Comparison of ENCODE assay signal across 11 cellular contexts in genomic region chr2:49028101-49028500, GRCh38.
DNase-seq lines count a peak whose midpoint lies in the region; ATAC-seq, FAIRE-seq and TF ChIP-seq lines count a peak whose summit lies in the region.
"Had no signal": no experiment of that assay in that cellular context is flagged by ENCODE, and none has a peak within 500 bp of the region (broad histone marks: within the 10 kb centered on the region; RNA-seq: fewer than 3 reads in every experiment).

No MANE protein-coding gene starts in this region.

- WGBS in esophagus squamous epithelium, 2 donors: 76 to 83% methylated on average over 3 of the region's 3 CpGs

- H3K27me3 ChIP-seq in breast epithelium (no peaks in the 10 kb centered on the region), esophagus squamous epithelium (no peaks in the 10 kb centered on the region)
- H3K27me3 ChIP-seq: brain microvascular endothelial cell, neutrophil had no signal

- intact Hi-C loops in kidney (cut with DNase I) (no loop called here), breast epithelium (cut with DNase I; ENCODE audit: low total_unique reads) (no loop called here), esophagus squamous epithelium (cut with DNase I) (no loop called here)

- H3K9me3 ChIP-seq in kidney (ENCODE audit: control insufficient read depth in 1 of 2, low read length in 2 of 2) (no peaks in the 10 kb centered on the region), breast epithelium (no peaks in the 10 kb centered on the region), esophagus squamous epithelium (no peaks in the 10 kb centered on the region)
- H3K9me3 ChIP-seq: neutrophil had no signal

- H3K36me3 ChIP-seq in kidney (ENCODE audit: control insufficient read depth in 1 of 2, insufficient read depth in 2 of 2, low read length in 2 of 2): no peaks in the 10 kb centered on the region
- H3K36me3 ChIP-seq in breast epithelium: no peaks in the 10 kb centered on the region
- no peaks in the 10 kb centered on the region for H3K36me3 ChIP-seq in esophagus squamous epithelium
- H3K36me3 ChIP-seq: brain microvascular endothelial cell, neutrophil had no signal

- ATAC-seq in GM18520 (IDR thresholded peaks at IDR 0.05; ENCODE audit: unreplicated experiment) (peak; percentile 98), GM21381 (IDR thresholded peaks at IDR 0.05; ENCODE audit: unreplicated experiment) (peak; percentile 59), HG03039 (IDR thresholded peaks at IDR 0.05; ENCODE audit: unreplicated experiment) (peak; percentile 76)

- no peak overlapping the region for H3K4me3 ChIP-seq in kidney (ENCODE audit: low read length in 2 of 2)
- H3K4me3 ChIP-seq in breast epithelium: no peak overlapping the region
- no peak overlapping the region for H3K4me3 ChIP-seq in esophagus squamous epithelium

- H3K4me1 ChIP-seq in kidney (ENCODE audit: control insufficient read depth in 1 of 2, insufficient read depth in 1 of 2, low read depth in 1 of 2, low read length in 2 of 2) (peaks cover 0 to 3% of the 10 kb centered on the region in 2 donors), breast epithelium (no peaks in the 10 kb centered on the region), esophagus squamous epithelium (no peaks in the 10 kb centered on the region)

- H3K27ac ChIP-seq in VCaP: peak overlapping the region; percentile 63
- no peak overlapping the region for H3K27ac ChIP-seq in kidney (ENCODE audit: low read depth in 2 of 2, low read length in 2 of 2)
- H3K27ac ChIP-seq in breast epithelium: no peak overlapping the region
- no peak overlapping the region for H3K27ac ChIP-seq in esophagus squamous epithelium
- H3K27ac ChIP-seq: brain microvascular endothelial cell, neutrophil had no signal

- no peak for TF ChIP-seq CTCF in VCaP (conservative IDR thresholded peaks at IDR 0.05)
- TF ChIP-seq CTCF in kidney (IDR thresholded peaks at IDR 0.05; ENCODE audit: borderline replicate concordance, extremely low read depth, insufficient read depth): no peak
- TF ChIP-seq CTCF in breast epithelium (IDR thresholded peaks at IDR 0.05): no peak
- no peak for TF ChIP-seq CTCF in esophagus squamous epithelium (IDR thresholded peaks at IDR 0.05)

- DNase-seq in kidney (no peak), NCI-H526 (lab: John Stamatoyannopoulos, UW) (no peak), breast epithelium (ENCODE audit: low spot score in 2 of 2) (no peak), esophagus squamous epithelium (lab: John Stamatoyannopoulos, UW) (no peak)
- DNase-seq: activated T-cell treated with anti-CD3 and anti-CD28 coated beads, Interleukin-2, amount 50 U/mL, for 24 hours; brain microvascular endothelial cell had no signal

- no peak for FAIRE-seq in kidney (lab: Jason Lieb, UNC)

- no peak overlapping the region for H3K9ac ChIP-seq in kidney (ENCODE audit: low read length in 2 of 2)

- no peak for TF ChIP-seq POLR2A in breast epithelium (IDR thresholded peaks at IDR 0.05)
- no peak for TF ChIP-seq POLR2A in esophagus squamous epithelium (IDR thresholded peaks at IDR 0.05)
